Comparison of ENCODE assay signal across 10 cellular contexts in genomic region chr6:28537509-28538140, GRCh38. TPM values are rescaled to one million over a fixed set of nuclear protein-coding genes. Genes with fewer than 3 reads are reported as not detected.
DNase-seq lines count a peak whose midpoint lies in the region; ATAC-seq and TF ChIP-seq lines count a peak whose summit lies in the region.
"Had no signal": no experiment of that assay in that cellular context is flagged by ENCODE, and none has a peak within 500 bp of the region (broad histone marks: within the 10 kb centered on the region; RNA-seq: fewer than 3 reads in every experiment).

No MANE protein-coding gene starts in this region.

- CTCF ChIA-PET in WTC11 (lab: Charles Lee) = interaction anchor here (1.1 to 1.4 kb wide), 4 partner anchors 49 to 387 kb away, joined by 4 read pairs; no protein-coding TSS in a partner anchor

- DNase-seq in activated naive CD4-positive, alpha-beta T cell (lab: John Stamatoyannopoulos, UW) = no peak
- peak; percentile 78 for DNase-seq in WTC11 (ENCODE audit: low spot score)
- peak; percentile 55 to 86 for DNase-seq in foreskin keratinocyte
- DNase-seq in NK-92 (lab: John Stamatoyannopoulos, UW; ENCODE audit: unreplicated experiment) = no peak
- DNase-seq: NCI-H345 had no signal

- peaks cover 7% of the 10 kb centered on the region for H3K27me3 ChIP-seq in foreskin keratinocyte

- TF ChIP-seq CTCF in WTC11 (IDR thresholded peaks at IDR 0.05) (no peak), foreskin keratinocyte (conservative IDR thresholded peaks at IDR 0.05) (no peak)

- H3K27ac Mint-ChIP-seq in activated naive CD4-positive, alpha-beta T cell treated with anti-CD3 and anti-CD28 coated beads, Interleukin-2, amount 50 U/mL, for 24 hours = peak overlapping the region; percentile 89
- H3K27ac Mint-ChIP-seq in WTC11 = peak overlapping the region; percentile 19; the same call in 1 of the 2 replicates
- H3K27ac Mint-ChIP-seq in stimulated activated naive CD8-positive, alpha-beta T cell treated with anti-CD3 and anti-CD28 coated beads, Interleukin-15, Interleukin-2, amounts not matched to agents 100 ng/mL and 50 ng/mL, for 24 hours = peak overlapping the region; percentile 40

- H3K9me3 Mint-ChIP-seq in activated naive CD4-positive, alpha-beta T cell treated with anti-CD3 and anti-CD28 coated beads, Interleukin-2, amount 50 U/mL, for 24 hours = peaks cover 11% of the 10 kb centered on the region
- no peaks in the 10 kb centered on the region for H3K9me3 Mint-ChIP-seq in WTC11
- peaks cover 10% of the 10 kb centered on the region for H3K9me3 Mint-ChIP-seq in stimulated activated naive CD8-positive, alpha-beta T cell treated with anti-CD3 and anti-CD28 coated beads, Interleukin-15, Interleukin-2, amounts not matched to agents 100 ng/mL and 50 ng/mL, for 24 hours

- H3K27me3 Mint-ChIP-seq in activated naive CD4-positive, alpha-beta T cell treated with anti-CD3 and anti-CD28 coated beads, Interleukin-2, amount 50 U/mL, for 24 hours = peaks cover 25% of the 10 kb centered on the region
- H3K27me3 Mint-ChIP-seq in WTC11 (ENCODE audit: low read depth) = peaks cover 4% of the 10 kb centered on the region
- peaks cover 78% of the 10 kb centered on the region for H3K27me3 Mint-ChIP-seq in stimulated activated naive CD8-positive, alpha-beta T cell treated with anti-CD3 and anti-CD28 coated beads, Interleukin-15, Interleukin-2, amounts not matched to agents 100 ng/mL and 50 ng/mL, for 24 hours

- peaks cover 26% of the 10 kb centered on the region for H3K4me1 Mint-ChIP-seq in activated naive CD4-positive, alpha-beta T cell treated with anti-CD3 and anti-CD28 coated beads, Interleukin-2, amount 50 U/mL, for 24 hours
- peaks cover 29% of the 10 kb centered on the region for H3K4me1 Mint-ChIP-seq in WTC11
- H3K4me1 Mint-ChIP-seq in stimulated activated naive CD8-positive, alpha-beta T cell treated with anti-CD3 and anti-CD28 coated beads, Interleukin-15, Interleukin-2, amounts not matched to agents 100 ng/mL and 50 ng/mL, for 24 hours (ENCODE audit: low read depth) = peaks cover 19% of the 10 kb centered on the region

- peaks cover 5% of the 10 kb centered on the region for H3K36me3 Mint-ChIP-seq in activated naive CD4-positive, alpha-beta T cell treated with anti-CD3 and anti-CD28 coated beads, Interleukin-2, amount 50 U/mL, for 24 hours
- no peaks in the 10 kb centered on the region for H3K36me3 Mint-ChIP-seq in WTC11
- no peaks in the 10 kb centered on the region for H3K36me3 Mint-ChIP-seq in stimulated activated naive CD8-positive, alpha-beta T cell treated with anti-CD3 and anti-CD28 coated beads, Interleukin-15, Interleukin-2, amounts not matched to agents 100 ng/mL and 50 ng/mL, for 24 hours (ENCODE audit: low read depth)

- H3K4me3 Mint-ChIP-seq in activated naive CD4-positive, alpha-beta T cell treated with anti-CD3 and anti-CD28 coated beads, Interleukin-2, amount 50 U/mL, for 24 hours = peak overlapping the region; percentile 71
- H3K4me3 Mint-ChIP-seq in WTC11 = peak overlapping the region; percentile 95
- H3K4me3 Mint-ChIP-seq in stimulated activated naive CD8-positive, alpha-beta T cell treated with anti-CD3 and anti-CD28 coated beads, Interleukin-15, Interleukin-2, amounts not matched to agents 100 ng/mL and 50 ng/mL, for 24 hours = peak overlapping the region; percentile 71

- ATAC-seq in WTC11 = peak; percentile 87
- peak; percentile 91 for ATAC-seq in foreskin keratinocyte
- no peak for ATAC-seq in HG02763 (IDR thresholded peaks at IDR 0.05; ENCODE audit: unreplicated experiment)
- no peak for ATAC-seq in GM21423 (IDR thresholded peaks at IDR 0.05; ENCODE audit: unreplicated experiment)

- H3K4me1 ChIP-seq in foreskin keratinocyte = no peaks in the 10 kb centered on the region

- no peak overlapping the region for H3K27ac ChIP-seq in foreskin keratinocyte

- POLR2A ChIA-PET in WTC11 (lab: Charles Lee) = interaction anchor here (1.4 to 1.6 kb wide), 2 partner anchors 49 to 68 kb away, joined by 3 read pairs; a partner anchor contains a TSS

TF ChIP-seq in WTC11, 78 proteins besides CTCF, POLR2A, EP300 and RAD21 (continues in another document):
- TF ChIP-seq FOXJ3 (CRISPR knock-in tag; IDR thresholded peaks at IDR 0.05; ENCODE audit: borderline replicate concordance) (no peak), ATF1 (CRISPR knock-in tag; IDR thresholded peaks at IDR 0.05) (no peak), ZNF532 (CRISPR knock-in tag; IDR thresholded peaks at IDR 0.05; ENCODE audit: borderline replicate concordance) (peak; percentile 79; the same call in 1 of the 2 replicates), JAZF1 (CRISPR knock-in tag; IDR thresholded peaks at IDR 0.05) (no peak), ZNF232 (CRISPR knock-in tag; IDR thresholded peaks at IDR 0.05) (no peak)
- TF ChIP-seq, protein P1, sequence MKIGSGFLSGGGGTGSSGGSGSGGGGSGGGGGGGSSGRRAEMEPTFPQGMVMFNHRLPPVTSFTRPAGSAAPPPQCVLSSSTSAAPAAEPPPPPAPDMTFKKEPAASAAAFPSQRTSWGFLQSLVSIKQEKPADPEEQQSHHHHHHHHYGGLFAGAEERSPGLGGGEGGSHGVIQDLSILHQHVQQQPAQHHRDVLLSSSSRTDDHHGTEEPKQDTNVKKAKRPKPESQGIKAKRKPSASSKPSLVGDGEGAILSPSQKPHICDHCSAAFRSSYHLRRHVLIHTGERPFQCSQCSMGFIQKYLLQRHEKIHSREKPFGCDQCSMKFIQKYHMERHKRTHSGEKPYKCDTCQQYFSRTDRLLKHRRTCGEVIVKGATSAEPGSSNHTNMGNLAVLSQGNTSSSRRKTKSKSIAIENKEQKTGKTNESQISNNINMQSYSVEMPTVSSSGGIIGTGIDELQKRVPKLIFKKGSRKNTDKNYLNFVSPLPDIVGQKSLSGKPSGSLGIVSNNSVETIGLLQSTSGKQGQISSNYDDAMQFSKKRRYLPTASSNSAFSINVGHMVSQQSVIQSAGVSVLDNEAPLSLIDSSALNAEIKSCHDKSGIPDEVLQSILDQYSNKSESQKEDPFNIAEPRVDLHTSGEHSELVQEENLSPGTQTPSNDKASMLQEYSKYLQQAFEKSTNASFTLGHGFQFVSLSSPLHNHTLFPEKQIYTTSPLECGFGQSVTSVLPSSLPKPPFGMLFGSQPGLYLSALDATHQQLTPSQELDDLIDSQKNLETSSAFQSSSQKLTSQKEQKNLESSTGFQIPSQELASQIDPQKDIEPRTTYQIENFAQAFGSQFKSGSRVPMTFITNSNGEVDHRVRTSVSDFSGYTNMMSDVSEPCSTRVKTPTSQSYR (CRISPR knock-in tag; IDR thresholded peaks at IDR 0.05) = peak; percentile 15; the same call in 1 of the 2 replicates

RNA-seq across cellular contexts. Expression of gene GPX5, which starts 11.9 kb away (rescaled TPM):
- not detected in 3 replicates for total RNA-seq in WTC11 (2021)
- total RNA-seq in foreskin keratinocyte = not detected in 2 replicates
- polyA plus RNA-seq in foreskin keratinocyte = not detected in 2 replicates
- total RNA-seq: CD8-positive, alpha-beta memory T cell had no signal

RNA-seq across cellular contexts. Expression of gene GPX6, which starts 22.0 kb away (rescaled TPM):
- total RNA-seq in WTC11 (2021) (not detected in 3 replicates), foreskin keratinocyte (not detected in 2 replicates)
- not detected in 2 replicates for polyA plus RNA-seq in foreskin keratinocyte
- total RNA-seq: CD8-positive, alpha-beta memory T cell had no signal
- polyA plus RNA-seq: CD8-positive, alpha-beta memory T cell had no signal

Comparison
In these comparisons a context has a peak if more than half of its experiments do, and no peak if none do; other contexts are left out.
1. H3K27ac Mint-ChIP-seq: peak in every context shown above with its lines; median percentile 89 in activated naive CD4-positive, alpha-beta T cell treated with anti-CD3 and anti-CD28 coated beads, Interleukin-2, amount 50 U/mL, for 24 hours; 40 in stimulated activated naive CD8-positive, alpha-beta T cell treated with anti-CD3 and anti-CD28 coated beads, Interleukin-15, Interleukin-2, amounts not matched to agents 100 ng/mL and 50 ng/mL, for 24 hours; 19 in WTC11.
2. DNase-seq: peak in WTC11 (single experiment) and foreskin keratinocyte (2 of 2); none in activated naive CD4-positive, alpha-beta T cell (0 of 4) and NK-92 (single experiment).
3. ATAC-seq: peak in WTC11 (single experiment) and foreskin keratinocyte (single experiment); none in HG02763 (single experiment) and GM21423 (single experiment).
4. Peak in every context shown above with its lines, with median percentiles within 50 percentile points of each other: H3K4me3 Mint-ChIP-seq.